In the genomic region with DNA sequence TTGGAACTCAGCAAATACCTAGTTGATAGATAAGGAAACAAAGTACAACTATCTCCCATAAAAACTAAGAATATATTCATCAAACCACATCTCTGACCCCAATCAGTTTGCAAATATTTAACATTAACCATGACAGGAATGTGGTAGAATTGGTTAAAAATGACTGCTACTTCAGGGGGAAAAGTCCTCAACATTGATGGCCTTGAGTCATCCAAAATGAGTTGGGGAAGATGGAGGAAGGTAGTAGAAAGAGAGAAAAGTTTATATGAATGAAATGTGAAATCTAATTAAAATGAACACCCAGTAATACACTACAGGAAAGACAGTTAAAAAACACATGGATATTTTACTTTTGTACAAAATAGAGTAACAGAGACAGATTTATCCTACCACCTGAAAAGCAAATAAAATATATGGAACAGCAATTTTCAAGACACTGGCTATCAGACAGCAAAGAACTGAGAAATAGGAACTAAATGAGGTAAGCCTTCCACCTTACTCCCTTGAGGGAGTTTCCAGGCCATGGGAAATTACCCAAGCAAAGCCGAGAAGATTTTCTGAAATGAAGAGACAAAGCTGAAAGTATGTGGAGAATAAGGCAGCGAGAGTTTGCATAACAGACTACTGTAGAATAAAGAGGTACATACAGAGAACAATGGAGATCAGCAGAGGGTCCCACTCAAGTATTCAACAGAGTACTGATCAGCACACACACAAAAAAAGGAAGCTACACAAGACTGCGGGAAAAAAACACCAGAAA, we compare ENCODE assay signal across 13 cellular contexts. TPM values are rescaled to one million over a fixed set of nuclear protein-coding genes. Genes with fewer than 3 reads are reported as not detected.
DNase-seq lines count a peak whose midpoint lies in the region; ATAC-seq and TF ChIP-seq lines count a peak whose summit lies in the region.
"Had no signal": no experiment of that assay in that cellular context is flagged by ENCODE, and none has a peak within 500 bp of the region (broad histone marks: within the 10 kb centered on the region; RNA-seq: fewer than 3 reads in every experiment).

No MANE protein-coding gene starts in this region.

- no peak overlapping the region for H2AFZ ChIP-seq in hepatocyte

- H3K79me2 ChIP-seq in hepatocyte = peaks cover 88% of the 10 kb centered on the region

- POLR2A ChIA-PET in activated B cell treated with CpG ODN at 0.5 μM for 24 hours (lab: Charles Lee) = interaction anchor here (0.6 kb wide), 1 partner anchor 290 kb away, joined by 3 read pairs; no protein-coding TSS in a partner anchor

- no peaks in the 10 kb centered on the region for H3K27me3 ChIP-seq in BLaER1 treated with 17β-estradiol and CSF1 and Interleukin-3, amounts not matched to agents 10 nM and 100 nM
- H3K27me3 ChIP-seq in hepatocyte = no peaks in the 10 kb centered on the region
- H3K27me3 ChIP-seq: pancreas had no signal

- WGBS in hepatocyte (ENCODE audit: low lambda C conversion rate, missing lambda C conversion rate) = 81% methylated on average over 3 of the region's 3 CpGs

- DNase-seq in activated B cell treated with CpG ODN at 0.5 μM for 24 hours = no peak
- DNase-seq in hepatocyte (ENCODE audit: low spot score) = no peak
- DNase-seq in occipital lobe (lab: John Stamatoyannopoulos, UW) = no peak
- no peak for DNase-seq in hypothalamus (lab: John Stamatoyannopoulos, UW)
- no peak for DNase-seq in HPDE6-E6E7 (ENCODE audit: extremely low spot score)
- DNase-seq: NCI-H1092 treated with DMSO at 0.1 percent for 48 hours, pancreas, trophoblast cell had no signal

- peaks cover 0 to 27% (median 13%) of the 10 kb centered on the region in 11 experiments; a peak in 16 of 22 replicates for H3K9me3 ChIP-seq in BLaER1 treated with 17β-estradiol and CSF1 and Interleukin-3, amounts not matched to agents 10 nM and 100 nM (replicated peaks in 1 of 11)
- H3K9me3 ChIP-seq in hepatocyte (ENCODE audit: low read depth) = no peaks in the 10 kb centered on the region
- H3K9me3 ChIP-seq: pancreas had no signal

- no peaks in the 10 kb centered on the region for H4K20me1 ChIP-seq in BLaER1 treated with 17β-estradiol and CSF1 and Interleukin-3, amounts not matched to agents 10 nM and 100 nM
- H4K20me1 ChIP-seq in hepatocyte (ENCODE audit: insufficient read depth, poor library complexity, severe bottlenecking) = no peaks in the 10 kb centered on the region

- peak; percentile 78 for ATAC-seq in GM18861 (IDR thresholded peaks at IDR 0.05; ENCODE audit: unreplicated experiment)
- peak; percentile 74 for ATAC-seq in HG02870 (IDR thresholded peaks at IDR 0.05; ENCODE audit: unreplicated experiment)
- peak; percentile 97 for ATAC-seq in activated B cell treated with CpG ODN at 0.5 μM for 24 hours (ENCODE audit: low read depth)
- ATAC-seq: Panc1 had no signal

- H3K36me3 Mint-ChIP-seq in activated B cell treated with CpG ODN at 0.5 μM for 24 hours (ENCODE audit: low read depth) = no peaks in the 10 kb centered on the region
- H3K36me3 Mint-ChIP-seq: CD14-positive monocyte had no signal

- no peak overlapping the region for H3K27ac ChIP-seq in BLaER1 treated with 17β-estradiol and CSF1 and Interleukin-3, amounts not matched to agents 10 nM and 100 nM
- H3K27ac ChIP-seq in hepatocyte = no peak overlapping the region

- H3K9me3 Mint-ChIP-seq in activated B cell treated with CpG ODN at 0.5 μM for 24 hours = no peaks in the 10 kb centered on the region

- TF ChIP-seq CTCF in activated B cell treated with CpG ODN at 0.5 μM for 24 hours (IDR thresholded peaks at IDR 0.05) (no peak), hepatocyte (IDR thresholded peaks at IDR 0.05; ENCODE audit: poor library complexity) (no peak)

- peak overlapping the region; percentile 27 for H3K27ac Mint-ChIP-seq in activated B cell treated with CpG ODN at 0.5 μM for 24 hours
- H3K27ac Mint-ChIP-seq: CD14-positive monocyte had no signal

- CTCF ChIA-PET in activated B cell treated with CpG ODN at 0.5 μM for 24 hours (lab: Charles Lee) = no interaction called here

- peaks cover 4% of the 10 kb centered on the region for H3K27me3 Mint-ChIP-seq in activated B cell treated with CpG ODN at 0.5 μM for 24 hours

- intact Hi-C loops in activated B cell treated with CpG ODN at 0.5 μM for 24 hours (cut with micrococcal nuclease) = loop anchor here (1.0 to 5.0 kb wide), 4 partner anchors 19 to 55 kb away; no protein-coding TSS in a partner anchor

- peak overlapping the region in 9 of 11 experiments; percentile 13 to 50 (median 36); a peak in 12 of 22 replicates for H3K4me2 ChIP-seq in BLaER1 treated with 17β-estradiol and CSF1 and Interleukin-3, amounts not matched to agents 10 nM and 100 nM
- no peak overlapping the region for H3K4me2 ChIP-seq in hepatocyte

- no peak overlapping the region for H3K4me3 ChIP-seq in BLaER1 treated with 17β-estradiol and CSF1 and Interleukin-3, amounts not matched to agents 10 nM and 100 nM
- H3K4me3 ChIP-seq in hepatocyte = no peak overlapping the region
- H3K4me3 ChIP-seq: pancreas had no signal

- peak overlapping the region; percentile 33 for H3K4me3 Mint-ChIP-seq in activated B cell treated with CpG ODN at 0.5 μM for 24 hours
- H3K4me3 Mint-ChIP-seq: CD14-positive monocyte had no signal

- H3K9ac ChIP-seq in BLaER1 treated with 17β-estradiol and CSF1 and Interleukin-3, amounts not matched to agents 10 nM and 100 nM = no peak overlapping the region

- no peaks in the 10 kb centered on the region for H3K9me2 ChIP-seq in hepatocyte (replicated peaks; ENCODE audit: insufficient read depth)

- peaks cover 0 to 9% (median 7%) of the 10 kb centered on the region in 10 experiments; a peak in 11 of 20 replicates for H3K4me1 ChIP-seq in BLaER1 treated with 17β-estradiol and CSF1 and Interleukin-3, amounts not matched to agents 10 nM and 100 nM
- H3K4me1 ChIP-seq in hepatocyte (ENCODE audit: insufficient read depth) = no peaks in the 10 kb centered on the region

- peaks cover 20% of the 10 kb centered on the region for H3K4me1 Mint-ChIP-seq in activated B cell treated with CpG ODN at 0.5 μM for 24 hours
- H3K4me1 Mint-ChIP-seq: CD14-positive monocyte had no signal

- no peaks in the 10 kb centered on the region for H3K36me3 ChIP-seq in BLaER1 treated with 17β-estradiol and CSF1 and Interleukin-3, amounts not matched to agents 10 nM and 100 nM
- H3K36me3 ChIP-seq in hepatocyte (replicated peaks; ENCODE audit: insufficient read depth, low read depth) = no peaks in the 10 kb centered on the region

RNA-seq across cellular contexts. Expression of a gene that starts 49.6 kb away (rescaled TPM):
- 9.4 and 12.1 TPM in 2 replicates for total RNA-seq in activated B cell treated with CpG ODN at 0.5 μM for 24 hours
- total RNA-seq in hepatocyte = 72.6 and 77.2 TPM in 2 replicates
- 19.1 and 22.0 TPM in 2 replicates for polyA plus RNA-seq in hepatocyte
- total RNA-seq in occipital lobe = 22.8 TPM
